ENCODE assay signal across 10 cellular contexts in genomic region chr12:89450922-89451321, GRCh38.
DNase-seq lines count a peak whose midpoint lies in the region; ATAC-seq, FAIRE-seq and TF ChIP-seq lines count a peak whose summit lies in the region.
"Had no signal": no experiment of that assay in that cellular context is flagged by ENCODE, and none has a peak within 500 bp of the region (broad histone marks: within the 10 kb centered on the region; RNA-seq: fewer than 3 reads in every experiment).

No MANE protein-coding gene starts in this region.

- H3K79me1 ChIP-seq in H9 (ENCODE audit: insufficient read depth, low read depth, low read length, poor library complexity, severe bottlenecking): no peaks in the 10 kb centered on the region

- H3K79me2 ChIP-seq in H9 (ENCODE audit: insufficient read depth, low read length): no peaks in the 10 kb centered on the region

- H2BK15ac ChIP-seq in H9 (ENCODE audit: low read depth, low read length): no peak overlapping the region

- no peak for ATAC-seq in thoracic aorta (ENCODE audit: insufficient number of reproducible peaks, low FRiP score, low read depth)

- no peak overlapping the region for H3K9ac ChIP-seq in H9 (ENCODE audit: extremely low read depth, insufficient read length, low read length)

- no peaks in the 10 kb centered on the region for H4K20me1 ChIP-seq in H9 (ENCODE audit: control insufficient read depth, insufficient read depth, insufficient read length)

- TF ChIP-seq CTCF in H9 (conservative IDR thresholded peaks at IDR 0.05) (no peak), astrocyte of the cerebellum (IDR thresholded peaks at IDR 0.05; ENCODE audit: low read depth, low read length, missing control alignments) (no peak), thoracic aorta (IDR thresholded peaks at IDR 0.05) (no peak)

- H3K9me3 Mint-ChIP-seq in H9: no peaks in the 10 kb centered on the region

- no peak overlapping the region for H4K5ac ChIP-seq in H9 (ENCODE audit: insufficient read length, low read depth, low read length)

- no peaks in the 10 kb centered on the region for H3K36me3 ChIP-seq in thoracic aorta

- no peak overlapping the region for H3K4ac ChIP-seq in H9 (ENCODE audit: low read depth, low read length)

- peak overlapping the region in 2 of 3 experiments; percentile 54 to 97; a peak in 3 of 7 replicates for H3K27ac Mint-ChIP-seq in H9

- H3K18ac ChIP-seq in H9 (ENCODE audit: insufficient read length, low read depth, low read length): no peak overlapping the region

- no peak overlapping the region for H2BK20ac ChIP-seq in H9 (ENCODE audit: low read depth, low read length, poor library complexity, severe bottlenecking)

- no peak overlapping the region for H2BK5ac ChIP-seq in H9 (ENCODE audit: insufficient read length, low read length)

- H3K4me3 Mint-ChIP-seq in H9: peak overlapping the region in 1 of 2 experiments; percentile 59; a peak in 1 of 5 replicates

- no peak overlapping the region for H2AFZ ChIP-seq in H9 (ENCODE audit: low read length)

- H2BK120ac ChIP-seq in H9 (ENCODE audit: low read depth, low read length, poor library complexity, severe bottlenecking): no peak overlapping the region

- H3K36me3 Mint-ChIP-seq in H9 (ENCODE audit: insufficient read depth in 1 of 3, low read depth in 3 of 3): no peaks in the 10 kb centered on the region; a peak in 1 of 7 replicates

- no peak overlapping the region for H3T11ph ChIP-seq in H9 (ENCODE audit: low read length)

- H4K8ac ChIP-seq in H9 (replicated peaks; ENCODE audit: insufficient read length, low read depth, low read length): no peak overlapping the region

- no peak overlapping the region for H3K4me2 ChIP-seq in H9 (ENCODE audit: insufficient read depth, insufficient read length, low read length)

- no peaks in the 10 kb centered on the region for H3K27me3 Mint-ChIP-seq in H9 (ENCODE audit: low read depth)

- no peak overlapping the region for H3K56ac ChIP-seq in H9 (ENCODE audit: insufficient read length, low read depth, low read length)

- no peak overlapping the region for H3K14ac ChIP-seq in H9 (ENCODE audit: insufficient read depth, low read length)

- H2BK12ac ChIP-seq in H9 (ENCODE audit: insufficient read length, low read depth, low read length): no peak overlapping the region

- no peak overlapping the region for H2AK5ac ChIP-seq in H9 (ENCODE audit: insufficient read length, low read length)

- H3K27me3 ChIP-seq in H9 (ENCODE audit: insufficient read depth, low read length): no peaks in the 10 kb centered on the region
- H3K27me3 ChIP-seq in thoracic aorta (replicated peaks; ENCODE audit: insufficient read depth): no peaks in the 10 kb centered on the region

- H3K27ac ChIP-seq in H9 (ENCODE audit: insufficient read length, low read depth, low read length): no peak overlapping the region
- peak overlapping the region; percentile 75 to 83 for H3K27ac ChIP-seq in thoracic aorta

- no peak overlapping the region for H4K91ac ChIP-seq in H9 (ENCODE audit: insufficient read length, low read depth, low read length)

- H3K4me1 ChIP-seq in H9 (ENCODE audit: insufficient read depth, low read length): peaks cover 11% of the 10 kb centered on the region; the same call in 1 of the 2 replicates
- H3K4me1 ChIP-seq in thoracic aorta (ENCODE audit: control insufficient read depth in 1 of 2, low read depth in 2 of 2): peaks cover 38 to 44% of the 10 kb centered on the region in 2 donors

- H3K9me3 ChIP-seq in H9 (ENCODE audit: control insufficient read depth, low read depth, low read length): no peaks in the 10 kb centered on the region
- H3K9me3 ChIP-seq in thoracic aorta: no peaks in the 10 kb centered on the region

- FAIRE-seq in GM19239 (lab: Jason Lieb, UNC): no peak

- H3K4me1 Mint-ChIP-seq in H9: peaks cover 26 to 34% of the 10 kb centered on the region in 2 experiments

- no peak for DNase-seq in H9
- DNase-seq in astrocyte of the cerebellum (ENCODE audit: low read depth): peak; percentile 38
- DNase-seq in kidney glomerular epithelial cell (lab: John Stamatoyannopoulos, UW): peak; percentile 58
- no peak for DNase-seq in thoracic aorta (ENCODE audit: low spot score)
- DNase-seq in GM19239 (ENCODE audit: insufficient read length, low spot score): no peak
- DNase-seq in NCI-H1694 (lab: John Stamatoyannopoulos, UW): no peak
- no peak for DNase-seq in KBM-7
- DNase-seq: activated CD4-positive, alpha-beta T cell treated with anti-CD3 and anti-CD28 coated beads for 4 hours; SHP77 treated with DMSO at 0.1 percent for 48 hours; stimulated activated naive CD4-positive, alpha-beta T cell had no signal

- H3K23ac ChIP-seq in H9 (ENCODE audit: insufficient read length, low read depth, low read length): no peak overlapping the region

- H3K4me3 ChIP-seq in astrocyte of the cerebellum (ENCODE audit: low read depth, low read length) (no peak overlapping the region), thoracic aorta (no peak overlapping the region)

- no peaks in the 10 kb centered on the region for H3K23me2 ChIP-seq in H9 (ENCODE audit: insufficient read length, low read depth, low read length, poor library complexity, severe bottlenecking)

- in situ Hi-C loops in astrocyte of the cerebellum (cut with HindIII; ENCODE audit: low sequenced_read_pairs): no loop called here
- in situ Hi-C loops in KBM-7 (cut with MboI; ENCODE audit: low pct_unique_long_range_greater_than_20kb, low sequenced_read_pairs): loop anchor here (25.0 kb wide), 1 partner anchor 414 kb away; no protein-coding TSS in a partner anchor

Comparison
In these comparisons a context has a peak if more than half of its experiments do, and no peak if none do; other contexts are left out.
1. DNase-seq: peak in astrocyte of the cerebellum (single experiment) and kidney glomerular epithelial cell (single experiment); none in H9 (single experiment), thoracic aorta (single experiment), GM19239 (single experiment), NCI-H1694 (single experiment) and KBM-7 (single experiment).